Comparison of ENCODE assay signal across 8 cellular contexts in genomic region chr14:67285876-67286452, GRCh38. TPM values are rescaled to one million over a fixed set of nuclear protein-coding genes. Genes with fewer than 3 reads are reported as not detected.
DNase-seq lines count a peak whose midpoint lies in the region; ATAC-seq and TF ChIP-seq lines count a peak whose summit lies in the region.

No MANE protein-coding gene starts in this region.

- no peaks in the 10 kb centered on the region for H3K9me1 ChIP-seq in IMR-90 (ENCODE audit: insufficient read depth, low read length)

- no peak overlapping the region for H4K91ac ChIP-seq in IMR-90 (ENCODE audit: insufficient read depth, low read depth, low read length)

- H3K4me2 ChIP-seq in IMR-90 (ENCODE audit: low read depth, low read length): no peak overlapping the region

- no peak overlapping the region for H2BK20ac ChIP-seq in IMR-90 (ENCODE audit: low read depth, low read length)

- H4K20me1 ChIP-seq in IMR-90 (ENCODE audit: insufficient read depth, low read length): 0 out of 2 replicates have a peak, but pooled peaks cover 2% of the 10 kb centered on the region

- no peak overlapping the region for H3K18ac ChIP-seq in IMR-90 (ENCODE audit: low read depth, low read length)

- H3K27me3 Mint-ChIP-seq in effector memory CD8-positive, alpha-beta T cell: no peaks in the 10 kb centered on the region

- no peak for TF ChIP-seq POLR2A in IMR-90 (IDR thresholded peaks at IDR 0.05; ENCODE audit: low read depth, low read length)

- no peak overlapping the region for H4K5ac ChIP-seq in IMR-90 (ENCODE audit: low read depth, low read length)

- H3K79me1 ChIP-seq in IMR-90 (ENCODE audit: low read depth in 1 of 2, low read length in 2 of 2): peaks cover 12 to 14% of the 10 kb centered on the region in 2 experiments

- no peaks in the 10 kb centered on the region for H3K9me3 ChIP-seq in IMR-90 (ENCODE audit: control insufficient read depth, insufficient read depth, low read length)

- peak; percentile 69 for TF ChIP-seq CTCF in IMR-90 (conservative IDR thresholded peaks at IDR 0.05; ENCODE audit: low read depth, low read length)
- peak; percentile 37 for TF ChIP-seq CTCF in retinal pigment epithelial cell (conservative IDR thresholded peaks at IDR 0.05; ENCODE audit: low read depth, low read length)

- H3K23ac ChIP-seq in IMR-90 (ENCODE audit: low read depth, low read length): no peak overlapping the region

- no peak overlapping the region for H2AFZ ChIP-seq in IMR-90 (replicated peaks; ENCODE audit: low read length, poor library complexity)

- H2BK5ac ChIP-seq in IMR-90 (ENCODE audit: low read depth, low read length, poor library complexity, severe bottlenecking): no peak overlapping the region

- H2AK9ac ChIP-seq in IMR-90 (replicated peaks; ENCODE audit: low read depth, low read length, poor library complexity): no peak overlapping the region

- H3K4me3 ChIP-seq in IMR-90 (ENCODE audit: insufficient read depth, low read depth, low read length) (no peak overlapping the region), retinal pigment epithelial cell (ENCODE audit: low read length) (no peak overlapping the region)

- DNase-seq in Caki2 (ENCODE audit: low read depth) (peak; percentile 24), IMR-90 (peak; percentile 64), RPMI8226 (peak; percentile 27), fibroblast of peridontal ligament (ENCODE audit: extremely low read depth) (peak; percentile 80), retinal pigment epithelial cell (ENCODE audit: low read depth) (no peak)
- no peak for DNase-seq in activated CD8-positive, alpha-beta memory T cell treated with anti-CD3 and anti-CD28 coated beads, Interleukin-2, amount 50 U/mL, for 4 hours
- DNase-seq in effector memory CD8-positive, alpha-beta T cell: no peak

- dilution Hi-C loops in IMR-90 (cut with HindIII; ENCODE audit: low sequenced_read_pairs, unreplicated experiment): no loop called here

- H3K14ac ChIP-seq in IMR-90 (replicated peaks; ENCODE audit: low read depth, low read length): no peak overlapping the region

- no peak overlapping the region for H2BK120ac ChIP-seq in IMR-90 (ENCODE audit: low read depth, low read length)

- no peak overlapping the region for H2AK5ac ChIP-seq in IMR-90 (ENCODE audit: low read depth, low read length)

- no peaks in the 10 kb centered on the region; the same call in 1 of the 2 replicates for H3K36me3 ChIP-seq in IMR-90 (ENCODE audit: control insufficient read depth, insufficient read depth, low read length)

- H3K56ac ChIP-seq in IMR-90 (ENCODE audit: extremely low read depth, insufficient read depth, low read length): no peak overlapping the region

- no peak overlapping the region for H3K4me3 Mint-ChIP-seq in effector memory CD8-positive, alpha-beta T cell

- H3K9me3 Mint-ChIP-seq in effector memory CD8-positive, alpha-beta T cell: no peaks in the 10 kb centered on the region

- no peaks in the 10 kb centered on the region for H3K4me1 ChIP-seq in IMR-90 (ENCODE audit: control insufficient read depth, insufficient read depth, low read length)

- H3K27ac ChIP-seq in IMR-90 (ENCODE audit: insufficient read depth, low read length): no peak overlapping the region

- no TSS peak for BruUV-seq in IMR-90 (replicated peaks; lab: Mats Ljungman, UMichigan)

- H2BK15ac ChIP-seq in IMR-90 (ENCODE audit: low read depth, low read length): no peak overlapping the region

- CTCF ChIA-PET in IMR-90 (lab: Yijun Ruan, JAX): interaction anchor here (0.7 to 1.9 kb wide), 8 partner anchors 10 to 123 kb away, joined by 3 to 14 read pairs (median 5); no protein-coding TSS in a partner anchor

- POLR2A ChIA-PET in IMR-90 (lab: Charles Lee; ENCODE audit: unreplicated experiment): no interaction called here

- intact Hi-C loops in IMR-90 (cut with micrococcal nuclease): loop anchor here (1.0 to 10.0 kb wide), 3 partner anchors 119 to 791 kb away; no protein-coding TSS in a partner anchor

- H4K8ac ChIP-seq in IMR-90 (ENCODE audit: low read depth in 2 of 2, low read length in 2 of 2): no peak overlapping the region

- peak; percentile 65 for TF ChIP-seq RAD21 in IMR-90 (IDR thresholded peaks at IDR 0.05; ENCODE audit: low read length)

- H3K36me3 Mint-ChIP-seq in effector memory CD8-positive, alpha-beta T cell (ENCODE audit: insufficient read depth): peaks cover 2% of the 10 kb centered on the region

- in situ Hi-C loops in Caki2 (cut with HindIII; ENCODE audit: low pct_unique_long_range_greater_than_20kb, low sequenced_read_pairs) (no loop called here), IMR-90 (cut with MboI; ENCODE audit: low sequenced_read_pairs) (loop anchor here (25.0 kb wide), 2 partner anchors 649 to 774 kb away; partner anchors contain the start of gene GPHN)

- H3K27me3 ChIP-seq in IMR-90 (ENCODE audit: control insufficient read depth, insufficient read depth, low read length): no peaks in the 10 kb centered on the region

- ATAC-seq in IMR-90 (ENCODE audit: low read depth) (peak; percentile 24; the same call in 1 of the 2 replicates), GM18861 (IDR thresholded peaks at IDR 0.05; ENCODE audit: unreplicated experiment) (no peak)
- no peak for ATAC-seq in effector memory CD8-positive, alpha-beta T cell (replicated peaks)

- H3K27ac Mint-ChIP-seq in effector memory CD8-positive, alpha-beta T cell: no peak overlapping the region

- no peak overlapping the region for H3K4ac ChIP-seq in IMR-90 (ENCODE audit: low read depth, low read length)

- no peaks in the 10 kb centered on the region for H3K4me1 Mint-ChIP-seq in effector memory CD8-positive, alpha-beta T cell (ENCODE audit: low read depth in 2 of 2)

- no peak overlapping the region for H3K9ac ChIP-seq in IMR-90 (ENCODE audit: low read depth, low read length)

- WGBS in IMR-90 (ENCODE audit: extremely low coverage in 2 of 2, insufficient read length in 1 of 2), 2 experiments: 20% methylated on average over 1 of the region's 2 CpGs; no CpG with 5 or more reads in 1 of the 2 experiments

TF ChIP-seq in IMR-90, 13 proteins besides CTCF, POLR2A, EP300 and RAD21:
- peak; percentile 65 for TF ChIP-seq SMC3 (IDR thresholded peaks at IDR 0.05; ENCODE audit: low read depth, low read length)
- no peak for TF ChIP-seq MAFK (IDR thresholded peaks at IDR 0.05; ENCODE audit: low read depth, low read length)

RNA-seq across cellular contexts. Expression of gene PALS1, which starts 44.7 kb away (rescaled TPM):
- 12.4 and 15.7 TPM in 2 replicates for total RNA-seq in Caki2 (2014; rRNA removed; shearing (Covaris generic); ENCODE audit: low replicate concordance)
- total RNA-seq in IMR-90 (2012; rRNA removed): 40.1 and 63.0 TPM in 2 replicates
- 14.4 and 17.7 TPM in 2 replicates for polyA plus RNA-seq in IMR-90 (2012; rRNA removed)
- polyA plus RNA-seq in IMR-90 (2012; cell fraction: cytosol; rRNA removed): 3.1 and 6.7 TPM in 2 replicates
- polyA plus RNA-seq in IMR-90 (2012; cell fraction: nucleus; rRNA removed; ENCODE audit: low replicate concordance): 2.4 and 16.7 TPM in 2 replicates

Comparison
In these comparisons a context has a peak if more than half of its experiments do, and no peak if none do; other contexts are left out.
1. DNase-seq: peak in Caki2 (single experiment), IMR-90 (single experiment), RPMI8226 (single experiment) and fibroblast of peridontal ligament (single experiment); none in retinal pigment epithelial cell (single experiment), activated CD8-positive, alpha-beta memory T cell treated with anti-CD3 and anti-CD28 coated beads, Interleukin-2, amount 50 U/mL, for 4 hours (single experiment) and effector memory CD8-positive, alpha-beta T cell (0 of 3).